25 cellular contexts compared by ENCODE assay signal in genomic region chr15:90890839-90891238, GRCh38.
"Had no signal": no experiment of that assay in that cellular context is flagged by ENCODE, and none has a peak within 500 bp of the region (broad histone marks: within the 10 kb centered on the region; RNA-seq: fewer than 3 reads in every experiment).

No MANE protein-coding gene starts in this region.

- DNase-seq: effector memory CD8-positive, alpha-beta T cell; erythroblast; esophagus squamous epithelium; foreskin melanocyte; glutamatergic neuron; hippocampal formation; kidney glomerular epithelial cell; left colon; left ventricle myocardium superior; naive thymus-derived CD8-positive, alpha-beta T cell; nephron progenitor cell; occipital lobe; stimulated activated CD4-positive, alpha-beta T cell treated with anti-CD3 and anti-CD28 coated beads, Interleukin-4, amount 100 ng/mL, for 4 hours; stimulated activated naive CD8-positive, alpha-beta T cell treated with anti-CD3 and anti-CD28 coated beads, Interleukin-15, Interleukin-2, amounts not matched to agents 100 U/mL and 50 U/mL, for 24 hours; substantia nigra; testis; upper lobe of left lung had no signal

- H3K4me3 Mint-ChIP-seq: naive thymus-derived CD8-positive, alpha-beta T cell; nephron progenitor cell; stimulated activated memory B cell treated with anti-CD40 and anti-IgM and Interleukin-4, amounts not matched to agents 10 μg/mL and 1 μg/mL and 100 μg/mL, for 72 hours had no signal

- H3K27me3 ChIP-seq: esophagus squamous epithelium, heart right ventricle, testis, tibial nerve, upper lobe of left lung had no signal

- H3K9me3 ChIP-seq: esophagus squamous epithelium, heart right ventricle, lower lobe of right lung, testis, tibial nerve, upper lobe of left lung had no signal

- H3K27ac ChIP-seq: coronary artery, esophagus squamous epithelium, heart right ventricle, lower lobe of right lung, parathyroid adenoma, testis, tibial nerve, upper lobe of left lung had no signal

- H3K9me3 Mint-ChIP-seq: effector memory CD8-positive, alpha-beta T cell; naive thymus-derived CD8-positive, alpha-beta T cell; nephron progenitor cell; stimulated activated memory B cell treated with anti-CD40 and anti-IgM and Interleukin-4, amounts not matched to agents 10 μg/mL and 1 μg/mL and 100 μg/mL, for 72 hours had no signal

- H3K27me3 Mint-ChIP-seq: progenitor cell of endocrine pancreas; stimulated activated memory B cell treated with anti-CD40 and anti-IgM and Interleukin-4, amounts not matched to agents 10 μg/mL and 1 μg/mL and 100 μg/mL, for 72 hours had no signal

- H3K27ac Mint-ChIP-seq: effector memory CD8-positive, alpha-beta T cell; nephron progenitor cell; progenitor cell of endocrine pancreas; stimulated activated memory B cell treated with anti-CD40 and anti-IgM and Interleukin-4, amounts not matched to agents 10 μg/mL and 1 μg/mL and 100 μg/mL, for 72 hours had no signal

- H3K4me1 ChIP-seq: parathyroid adenoma had no signal

- H3K9ac ChIP-seq: parathyroid adenoma had no signal

- H3K4me3 ChIP-seq: coronary artery, esophagus squamous epithelium, heart right ventricle, lower lobe of right lung, testis, tibial nerve, upper lobe of left lung had no signal

- H3K36me3 Mint-ChIP-seq: naive thymus-derived CD8-positive, alpha-beta T cell had no signal

- H2AFZ ChIP-seq: parathyroid adenoma had no signal

- ATAC-seq: effector memory CD8-positive, alpha-beta T cell; heart right ventricle; left colon; left ventricle myocardium superior; lower lobe of right lung; naive thymus-derived CD8-positive, alpha-beta T cell; sciatic nerve; stimulated activated memory B cell treated with anti-CD40 and anti-IgM and Interleukin-4, amounts not matched to agents 10 μg/mL and 1 μg/mL and 100 μg/mL, for 72 hours; stimulated activated naive CD8-positive, alpha-beta T cell treated with anti-CD3 and anti-CD28 coated beads, Interleukin-15, Interleukin-2, amounts not matched to agents 100 U/mL and 50 U/mL, for 24 hours had no signal
